Comparison of ENCODE assay signal across 8 cellular contexts in genomic region chr12:2796187-2796663, GRCh38.
A peak's percentile ranks its signal among the peaks of the same experiment; 100 is the strongest.
DNase-seq lines count a peak whose midpoint lies in the region; ATAC-seq, FAIRE-seq and TF ChIP-seq lines count a peak whose summit lies in the region.

No MANE protein-coding gene starts in this region.

- H3K36me3 ChIP-seq in rectal smooth muscle tissue (ENCODE audit: control insufficient read depth, insufficient read depth, low read length): peaks cover 38% of the 10 kb centered on the region

- peaks cover 23% of the 10 kb centered on the region for H3K4me1 Mint-ChIP-seq in activated naive CD4-positive, alpha-beta T cell treated with anti-CD3 and anti-CD28 coated beads, Interleukin-2, amount 50 U/mL, for 24 hours

- no peak for DNase-seq in activated naive CD4-positive, alpha-beta T cell treated with anti-CD3 and anti-CD28 coated beads, Interleukin-2, amount 50 U/mL, for 16 hours
- no peak for DNase-seq in fibroblast of pulmonary artery (ENCODE audit: low read depth)
- DNase-seq in posterior cingulate gyrus: no peak
- DNase-seq in RCC 7860 (ENCODE audit: low spot score): no peak
- DNase-seq in stimulated activated CD4-positive, alpha-beta T cell treated with anti-CD3 and anti-CD28 coated beads, Interleukin-15, amount 100 ng/mL, for 24 hours: no peak

- FAIRE-seq in RCC 7860 (lab: Jason Lieb, UNC): no peak

- H3K4me3 ChIP-seq in fibroblast of pulmonary artery (replicated peaks; ENCODE audit: low read depth, low read length) (peak overlapping the region; percentile 83), rectal smooth muscle tissue (ENCODE audit: low read length) (peak overlapping the region; percentile 73)

- ATAC-seq in SK-N-SH treated with all-trans-retinoic acid at 6 μM for 48 hours: peak; percentile 32

- H3K27me3 ChIP-seq in rectal smooth muscle tissue (ENCODE audit: control insufficient read depth, insufficient read depth, low read length): no peaks in the 10 kb centered on the region

- H3K4me1 ChIP-seq in rectal smooth muscle tissue (ENCODE audit: control insufficient read depth, insufficient read depth, low read length): peaks cover 4% of the 10 kb centered on the region

- intact Hi-C loops in posterior cingulate gyrus (cut with DNase I): loop anchor here (1.0 kb wide), 1 partner anchor 17 kb away; no protein-coding TSS in a partner anchor

- no peak overlapping the region for H3K27ac ChIP-seq in rectal smooth muscle tissue (ENCODE audit: low read depth, low read length)

- H3K9me3 Mint-ChIP-seq in activated naive CD4-positive, alpha-beta T cell treated with anti-CD3 and anti-CD28 coated beads, Interleukin-2, amount 50 U/mL, for 24 hours: no peaks in the 10 kb centered on the region

- no peaks in the 10 kb centered on the region for H3K27me3 Mint-ChIP-seq in activated naive CD4-positive, alpha-beta T cell treated with anti-CD3 and anti-CD28 coated beads, Interleukin-2, amount 50 U/mL, for 24 hours

- no peak for TF ChIP-seq CTCF in fibroblast of pulmonary artery (IDR thresholded peaks at IDR 0.05; ENCODE audit: low read length, missing control alignments)

- no peak overlapping the region for H3K9ac ChIP-seq in rectal smooth muscle tissue (ENCODE audit: low read length)

- peak overlapping the region; percentile 95 for H3K4me3 Mint-ChIP-seq in activated naive CD4-positive, alpha-beta T cell treated with anti-CD3 and anti-CD28 coated beads, Interleukin-2, amount 50 U/mL, for 24 hours

- H3K36me3 Mint-ChIP-seq in activated naive CD4-positive, alpha-beta T cell treated with anti-CD3 and anti-CD28 coated beads, Interleukin-2, amount 50 U/mL, for 24 hours: peaks cover 23% of the 10 kb centered on the region

- H3K27ac Mint-ChIP-seq in activated naive CD4-positive, alpha-beta T cell treated with anti-CD3 and anti-CD28 coated beads, Interleukin-2, amount 50 U/mL, for 24 hours: peak overlapping the region; percentile 89

TF ChIP-seq in SK-N-SH treated with all-trans-retinoic acid at 6 μM for 48 hours, 23 proteins besides CTCF, POLR2A, EP300 and RAD21:
- no peak for TF ChIP-seq TOX (CRISPR knock-in tag; IDR thresholded peaks at IDR 0.05; ENCODE audit: borderline replicate concordance)
- TF ChIP-seq, protein P1, sequence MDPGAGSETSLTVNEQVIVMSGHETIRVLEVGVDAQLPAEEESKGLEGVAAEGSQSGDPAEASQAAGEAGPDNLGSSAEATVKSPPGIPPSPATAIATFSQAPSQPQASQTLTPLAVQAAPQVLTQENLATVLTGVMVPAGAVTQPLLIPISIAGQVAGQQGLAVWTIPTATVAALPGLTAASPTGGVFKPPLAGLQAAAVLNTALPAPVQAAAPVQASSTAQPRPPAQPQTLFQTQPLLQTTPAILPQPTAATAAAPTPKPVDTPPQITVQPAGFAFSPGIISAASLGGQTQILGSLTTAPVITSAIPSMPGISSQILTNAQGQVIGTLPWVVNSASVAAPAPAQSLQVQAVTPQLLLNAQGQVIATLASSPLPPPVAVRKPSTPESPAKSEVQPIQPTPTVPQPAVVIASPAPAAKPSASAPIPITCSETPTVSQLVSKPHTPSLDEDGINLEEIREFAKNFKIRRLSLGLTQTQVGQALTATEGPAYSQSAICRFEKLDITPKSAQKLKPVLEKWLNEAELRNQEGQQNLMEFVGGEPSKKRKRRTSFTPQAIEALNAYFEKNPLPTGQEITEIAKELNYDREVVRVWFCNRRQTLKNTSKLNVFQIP (CRISPR knock-in tag; IDR thresholded peaks at IDR 0.05; ENCODE audit: borderline replicate concordance, low read depth): no peak
- TF ChIP-seq SNAI2 (CRISPR knock-in tag; IDR thresholded peaks at IDR 0.05): no peak
- TF ChIP-seq OSR1 (CRISPR knock-in tag; IDR thresholded peaks at IDR 0.05): no peak
- TF ChIP-seq RARB (CRISPR knock-in tag; IDR thresholded peaks at IDR 0.05): no peak
- no peak for TF ChIP-seq ESRRG (CRISPR knock-in tag; IDR thresholded peaks at IDR 0.05)
- TF ChIP-seq CSDC2 (CRISPR knock-in tag; IDR thresholded peaks at IDR 0.05): no peak
- TF ChIP-seq TCF4 (CRISPR knock-in tag; IDR thresholded peaks at IDR 0.05; ENCODE audit: borderline replicate concordance): no peak
